In the genomic region with DNA sequence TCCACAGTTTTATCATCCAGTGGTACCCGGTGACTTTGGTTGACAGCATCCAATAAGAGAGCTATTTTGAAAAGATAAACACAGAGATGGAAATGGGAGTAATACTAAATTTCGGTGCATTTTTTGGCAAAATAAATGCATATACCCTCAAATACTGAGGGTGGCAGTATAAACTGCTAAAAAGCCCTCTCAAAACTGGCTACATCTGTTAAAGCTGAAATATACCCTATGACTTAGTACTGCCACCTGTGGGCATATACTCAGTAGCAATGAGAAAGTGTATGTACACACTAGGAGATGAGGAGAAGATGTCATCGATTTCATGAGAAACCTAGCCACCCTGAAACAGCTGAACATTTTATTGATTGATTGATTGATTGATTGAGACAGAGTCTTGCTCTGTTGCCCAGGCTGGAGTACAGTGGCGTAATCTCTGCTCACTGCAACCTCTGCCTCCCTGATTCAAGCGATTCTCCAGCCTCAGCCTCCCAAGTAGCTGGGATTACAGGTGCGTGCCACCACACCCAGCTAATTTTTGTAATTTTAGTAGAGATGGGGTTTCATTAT, we compare ENCODE assay signal across 8 cellular contexts. TPM values are rescaled to one million over a fixed set of nuclear protein-coding genes. Genes with fewer than 3 reads are reported as not detected.
DNase-seq lines count a peak whose midpoint lies in the region; ATAC-seq and TF ChIP-seq lines count a peak whose summit lies in the region.

No MANE protein-coding gene starts in this region.

- no peak overlapping the region for H3K4me3 ChIP-seq in Panc1 (ENCODE audit: low read depth in 2 of 2, low read length in 2 of 2)
- H3K4me3 ChIP-seq in epithelial cell of proximal tubule (ENCODE audit: low read depth, low read length): no peak overlapping the region
- no peak overlapping the region for H3K4me3 ChIP-seq in retinal pigment epithelial cell (ENCODE audit: low read length)

- H3K4me1 Mint-ChIP-seq in activated CD4-positive, alpha-beta T cell treated with anti-CD3 and anti-CD28 coated beads, Interleukin-2, amount 10 ng/mL, durations not matched to agents 24 days and 14 days: no peaks in the 10 kb centered on the region

- H3K4me1 ChIP-seq in Panc1 (ENCODE audit: control insufficient read depth, insufficient read depth, low read length): no peaks in the 10 kb centered on the region

- H3K27me3 Mint-ChIP-seq in activated CD4-positive, alpha-beta T cell treated with anti-CD3 and anti-CD28 coated beads, Interleukin-2, amount 10 ng/mL, durations not matched to agents 24 days and 14 days: peaks cover 2% of the 10 kb centered on the region

- POLR2A ChIA-PET in Panc1 (lab: Charles Lee): no interaction called here

- DNase-seq in activated CD4-positive, alpha-beta T cell treated with anti-CD3 and anti-CD28 coated beads, Interleukin-2, amount 10 ng/mL, durations not matched to agents 24 days and 14 days: peak; percentile 69
- no peak for DNase-seq in activated CD4-positive, alpha-beta T cell treated with anti-CD3 and anti-CD28 coated beads for 48 hours
- DNase-seq in Panc1 (ENCODE audit: low read depth, low spot score) (no peak), epithelial cell of proximal tubule (ENCODE audit: low read depth) (no peak), retinal pigment epithelial cell (ENCODE audit: low read depth) (no peak), inferior parietal cortex (ENCODE audit: extremely low spot score) (no peak)

- intact Hi-C loops in activated CD4-positive, alpha-beta T cell treated with anti-CD3 and anti-CD28 coated beads, Interleukin-2, amount 10 ng/mL, durations not matched to agents 24 days and 14 days (cut with micrococcal nuclease): loop anchor here (1.0 kb wide), 1 partner anchor 75 kb away; no protein-coding TSS in a partner anchor
- intact Hi-C loops in Panc1 (cut with micrococcal nuclease; ENCODE audit: unreplicated experiment): no loop called here

- TF ChIP-seq CTCF in Panc1 (IDR thresholded peaks at IDR 0.05) (no peak; the same call in 1 of the 2 replicates), epithelial cell of proximal tubule (conservative IDR thresholded peaks at IDR 0.05; ENCODE audit: low read depth, low read length) (peak; percentile 46), retinal pigment epithelial cell (conservative IDR thresholded peaks at IDR 0.05; ENCODE audit: low read depth, low read length) (peak; percentile 48)

- no peaks in the 10 kb centered on the region for H3K36me3 Mint-ChIP-seq in activated CD4-positive, alpha-beta T cell treated with anti-CD3 and anti-CD28 coated beads, Interleukin-2, amount 10 ng/mL, durations not matched to agents 24 days and 14 days (ENCODE audit: low read depth)

- H3K9me3 Mint-ChIP-seq in activated CD4-positive, alpha-beta T cell treated with anti-CD3 and anti-CD28 coated beads, Interleukin-2, amount 10 ng/mL, durations not matched to agents 24 days and 14 days: no peaks in the 10 kb centered on the region

- no peak overlapping the region for H3K27ac ChIP-seq in Panc1 (ENCODE audit: low read length)

- no peaks in the 10 kb centered on the region for H3K36me3 ChIP-seq in Panc1 (ENCODE audit: control insufficient read depth, insufficient read depth, low read length)

- BruUV-seq in Panc1 (replicated peaks; lab: Mats Ljungman, UMichigan): no TSS peak

- H3K4me3 Mint-ChIP-seq in activated CD4-positive, alpha-beta T cell treated with anti-CD3 and anti-CD28 coated beads, Interleukin-2, amount 10 ng/mL, durations not matched to agents 24 days and 14 days: no peak overlapping the region

- H3K27ac Mint-ChIP-seq in activated CD4-positive, alpha-beta T cell treated with anti-CD3 and anti-CD28 coated beads, Interleukin-2, amount 10 ng/mL, durations not matched to agents 24 days and 14 days: no peak overlapping the region

- CTCF ChIA-PET in Panc1 (lab: Charles Lee): no interaction called here

- in situ Hi-C loops in Panc1 (cut with HindIII; ENCODE audit: low pct_unique_long_range_greater_than_20kb, low sequenced_read_pairs): no loop called here

- ATAC-seq in HG03108 (IDR thresholded peaks at IDR 0.05; ENCODE audit: unreplicated experiment): peak; percentile 67
- peak; percentile 78; the same call in 1 of the 2 replicates for ATAC-seq in Panc1
- ATAC-seq in GM19455 (IDR thresholded peaks at IDR 0.05; ENCODE audit: unreplicated experiment): no peak

- no peaks in the 10 kb centered on the region for H3K9me3 ChIP-seq in Panc1 (ENCODE audit: control insufficient read depth, insufficient read depth, low read depth, low read length)

- no peaks in the 10 kb centered on the region for H3K27me3 ChIP-seq in Panc1 (ENCODE audit: control insufficient read depth, insufficient read depth, low read length)

RNA-seq across cellular contexts. Expression of a gene that starts 12.2 kb away (rescaled TPM):
- 18.5 and 20.7 TPM in 2 replicates for total RNA-seq in activated CD4-positive, alpha-beta T cell treated with anti-CD3 and anti-CD28 coated beads, Interleukin-2, amount 10 ng/mL, durations not matched to agents 24 days and 14 days
- 12.9 TPM for total RNA-seq in Panc1 (2021; ENCODE audit: unreplicated experiment)
- polyA plus RNA-seq in Panc1 (2012; ENCODE audit: insufficient read length): 10.5 TPM
- 20.8 and 32.8 TPM in 2 replicates for total RNA-seq in epithelial cell of proximal tubule

RNA-seq across cellular contexts. Expression of a gene that starts 29.7 kb away (rescaled TPM):
- total RNA-seq in activated CD4-positive, alpha-beta T cell treated with anti-CD3 and anti-CD28 coated beads, Interleukin-2, amount 10 ng/mL, durations not matched to agents 24 days and 14 days: 93.9 and 95.5 TPM in 2 replicates
- total RNA-seq in Panc1 (2021; ENCODE audit: unreplicated experiment): 24.3 TPM
- polyA plus RNA-seq in Panc1 (2012; ENCODE audit: insufficient read length): 18.9 TPM
- total RNA-seq in epithelial cell of proximal tubule: 35.1 and 51.6 TPM in 2 replicates

RNA-seq across cellular contexts. Expression of a gene that starts 29.8 kb away (rescaled TPM):
- 7.2 and 8.6 TPM in 2 replicates for total RNA-seq in activated CD4-positive, alpha-beta T cell treated with anti-CD3 and anti-CD28 coated beads, Interleukin-2, amount 10 ng/mL, durations not matched to agents 24 days and 14 days
- total RNA-seq in Panc1 (2021; ENCODE audit: unreplicated experiment): 4.2 TPM
- 2.3 TPM for polyA plus RNA-seq in Panc1 (2012; ENCODE audit: insufficient read length)
- total RNA-seq in epithelial cell of proximal tubule: 1.2 and 3.6 TPM in 2 replicates

RNA-seq across cellular contexts. Expression of a gene that starts 33.5 kb away (rescaled TPM):
- total RNA-seq in activated CD4-positive, alpha-beta T cell treated with anti-CD3 and anti-CD28 coated beads, Interleukin-2, amount 10 ng/mL, durations not matched to agents 24 days and 14 days: not detected in 2 replicates
- total RNA-seq in Panc1 (2021; ENCODE audit: unreplicated experiment): not detected
- not detected for polyA plus RNA-seq in Panc1 (2012; ENCODE audit: insufficient read length)
- total RNA-seq in epithelial cell of proximal tubule: not detected in 2 replicates
